In the genomic region with DNA sequence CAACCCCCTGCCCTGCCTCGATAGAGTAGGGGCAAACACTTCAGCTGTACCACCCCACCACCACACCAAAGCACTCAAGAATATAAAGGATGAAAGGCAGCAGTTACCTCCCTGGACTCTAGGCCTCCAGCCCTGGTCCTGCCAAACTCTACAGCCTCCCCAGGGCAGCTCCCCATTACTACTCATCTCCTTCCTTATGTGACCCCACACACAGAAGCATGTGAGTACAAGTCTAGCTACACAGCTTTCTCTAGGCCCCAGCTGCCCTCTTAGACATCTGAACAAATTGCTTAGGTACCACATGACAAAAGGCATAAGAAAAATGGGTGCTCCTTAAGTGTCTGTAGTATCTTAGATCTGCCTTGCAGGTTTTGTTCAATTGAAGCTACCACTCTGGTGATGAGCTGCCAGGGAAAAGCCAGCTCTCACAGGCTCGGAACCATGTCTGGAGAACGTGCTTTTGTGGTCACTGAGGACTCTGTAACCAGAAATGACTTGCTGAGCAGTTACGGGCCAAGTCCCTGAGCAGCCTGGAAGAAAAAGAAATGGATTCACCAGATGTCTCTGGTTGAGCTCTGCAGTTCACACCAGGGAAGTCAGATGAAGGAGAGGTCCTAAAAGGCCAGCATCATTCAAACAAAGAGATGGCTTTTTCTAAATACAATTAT, we compare ENCODE assay signal across 8 cellular contexts. TPM values are rescaled to one million over a fixed set of nuclear protein-coding genes. Genes with fewer than 3 reads are reported as not detected.
DNase-seq lines count a peak whose midpoint lies in the region; ATAC-seq and TF ChIP-seq lines count a peak whose summit lies in the region.

No MANE protein-coding gene starts in this region.

- no peak for TF ChIP-seq CTCF in breast epithelium (IDR thresholded peaks at IDR 0.05)
- TF ChIP-seq CTCF in MCF 10A (IDR thresholded peaks at IDR 0.05; ENCODE audit: unreplicated experiment), result no peak
- TF ChIP-seq CTCF in endodermal cell (conservative IDR thresholded peaks at IDR 0.05), result no peak

- DNase-seq in breast epithelium (ENCODE audit: low spot score in 2 of 2) (peak in 1 of 2 donors; percentile 37), MCF 10A (ENCODE audit: unreplicated experiment) (no peak), endodermal cell (no peak), naive B cell (no peak), aorta (no peak), NCI-H128 (lab: John Stamatoyannopoulos, UW; ENCODE audit: unreplicated experiment) (no peak)
- DNase-seq in stimulated activated CD4-positive, alpha-beta T cell treated with anti-CD3 and anti-CD28 coated beads, Interleukin-2, amount 100 ng/mL, for 48 hours, result no peak

- no peaks in the 10 kb centered on the region for H3K9me3 ChIP-seq in breast epithelium
- no peaks in the 10 kb centered on the region for H3K9me3 ChIP-seq in endodermal cell (ENCODE audit: control insufficient read depth, low read length)
- H3K9me3 ChIP-seq in aorta (ENCODE audit: control insufficient read depth, low read length), result no peaks in the 10 kb centered on the region

- WGBS in endodermal cell (ENCODE audit: insufficient coverage in 1 of 2, insufficient read length in 1 of 2), 2 experiments, result 89 to 94% methylated on average over 3 to 4 of the region's 4 CpGs
- 77 to 79% methylated on average over 4 of the region's 4 CpGs for WGBS in aorta, 2 donors

- peak overlapping the region; percentile 91 to 94 for H3K27ac ChIP-seq in breast epithelium
- H3K27ac ChIP-seq in endodermal cell (ENCODE audit: low read depth, low read length), result peak overlapping the region; percentile 95
- peak overlapping the region; percentile 89 to 90 for H3K27ac ChIP-seq in aorta (ENCODE audit: low read depth in 1 of 2, low read length in 2 of 2)

- H3K9me3 Mint-ChIP-seq in MCF 10A (ENCODE audit: unreplicated experiment) (no peaks in the 10 kb centered on the region), endodermal cell (no peaks in the 10 kb centered on the region), naive B cell (no peaks in the 10 kb centered on the region)

- POLR2A ChIA-PET in MCF 10A (lab: Yijun Ruan, JAX), result no interaction called here

- no peak overlapping the region for H3K4me3 Mint-ChIP-seq in MCF 10A (ENCODE audit: unreplicated experiment)
- no peak overlapping the region for H3K4me3 Mint-ChIP-seq in endodermal cell
- peak overlapping the region in 2 of 8 donors; percentile 31 to 55 for H3K4me3 Mint-ChIP-seq in naive B cell

- no peak overlapping the region for H3K27ac Mint-ChIP-seq in MCF 10A (ENCODE audit: low read depth, unreplicated experiment)
- H3K27ac Mint-ChIP-seq in endodermal cell, result peak overlapping the region; percentile 77
- H3K27ac Mint-ChIP-seq in naive B cell, result peak overlapping the region; percentile 85 to 98 (median 96)

- H3K4me1 ChIP-seq in breast epithelium (peaks cover 0 to 31% of the 10 kb centered on the region in 2 donors), endodermal cell (ENCODE audit: control insufficient read depth, insufficient read depth, low read length) (peaks cover 13% of the 10 kb centered on the region), aorta (ENCODE audit: control insufficient read depth in 1 of 2, insufficient read depth in 2 of 2, low read length in 2 of 2) (peaks cover 0 to 4% of the 10 kb centered on the region in 2 donors)

- peaks cover 18% of the 10 kb centered on the region for H3K27me3 Mint-ChIP-seq in MCF 10A (ENCODE audit: insufficient read depth, unreplicated experiment)
- no peaks in the 10 kb centered on the region for H3K27me3 Mint-ChIP-seq in endodermal cell (ENCODE audit: insufficient read depth)
- H3K27me3 Mint-ChIP-seq in naive B cell, result no peaks in the 10 kb centered on the region

- intact Hi-C loops in breast epithelium (cut with DNase I; ENCODE audit: low total_unique reads), result no loop called here
- intact Hi-C loops in MCF 10A (cut with micrococcal nuclease), result no loop called here
- intact Hi-C loops in aorta (cut with DNase I), result loop anchor here in 1 of 2 donors (5.0 kb wide), 1 partner anchor 33 kb away; the partner anchor contains the start of gene FMNL3

- H3K36me3 Mint-ChIP-seq in MCF 10A (ENCODE audit: insufficient read depth, unreplicated experiment) (no peaks in the 10 kb centered on the region), endodermal cell (ENCODE audit: low read depth) (no peaks in the 10 kb centered on the region), naive B cell (no peaks in the 10 kb centered on the region)

- TF ChIP-seq POLR2A in breast epithelium (IDR thresholded peaks at IDR 0.05), result no peak

- no peaks in the 10 kb centered on the region for H3K27me3 ChIP-seq in breast epithelium
- no peaks in the 10 kb centered on the region for H3K27me3 ChIP-seq in endodermal cell (ENCODE audit: control insufficient read depth, insufficient read depth, low read length, poor library complexity, severe bottlenecking)
- no peaks in the 10 kb centered on the region for H3K27me3 ChIP-seq in aorta (ENCODE audit: control insufficient read depth in 1 of 2, insufficient read depth in 2 of 2, low read length in 1 of 2)

- H3K4me3 ChIP-seq in breast epithelium, result no peak overlapping the region
- H3K4me3 ChIP-seq in endodermal cell (ENCODE audit: low read length), result no peak overlapping the region
- H3K4me3 ChIP-seq in aorta (ENCODE audit: low read length in 2 of 2), result no peak overlapping the region

- ATAC-seq in naive B cell (ENCODE audit: low read depth in 2 of 2), result no peak
- peak; percentile 1 for ATAC-seq in aorta (ENCODE audit: low FRiP score)
- no peak for ATAC-seq in HG03097 (IDR thresholded peaks at IDR 0.05; ENCODE audit: low FRiP score, unreplicated experiment)

- H3K36me3 ChIP-seq in breast epithelium (no peaks in the 10 kb centered on the region), endodermal cell (ENCODE audit: control insufficient read depth, insufficient read depth, low read length) (no peaks in the 10 kb centered on the region), aorta (ENCODE audit: control insufficient read depth in 1 of 2, insufficient read depth in 2 of 2, low read length in 1 of 2) (no peaks in the 10 kb centered on the region)

- no peak overlapping the region for H3K9ac ChIP-seq in endodermal cell (ENCODE audit: extremely low read depth, low read length, poor library complexity, severe bottlenecking)

- CTCF ChIA-PET in MCF 10A (lab: Yijun Ruan, JAX), result interaction anchor here (0.5 kb wide), 1 partner anchor 272 kb away, joined by 3 read pairs; no protein-coding TSS in a partner anchor

- H3K4me1 Mint-ChIP-seq in MCF 10A (ENCODE audit: insufficient read depth, unreplicated experiment) (no peaks in the 10 kb centered on the region), endodermal cell (peaks cover 26% of the 10 kb centered on the region), naive B cell (peaks cover 73 to 88% (median 83%) of the 10 kb centered on the region in 3 donors)

- no TSS peak for BruUV-seq in MCF 10A (replicated peaks; lab: Mats Ljungman, UMichigan)

RNA-seq across cellular contexts. Expression of gene FMNL3, which starts 32.8 kb away (rescaled TPM):
- total RNA-seq in breast epithelium, result 10 to 100 TPM in 2 of 3 donors, 1 to 10 TPM in 1; 9.8 to 13.8 (median 13.3) TPM
- 0.58 and 0.91 TPM in 2 replicates for total RNA-seq in MCF 10A (2022)
- 10 to 100 TPM; 22.4 to 23.5 TPM for total RNA-seq in endodermal cell
- 14.2 TPM for polyA plus RNA-seq in endodermal cell (2013, experiment 1 of 2)
- polyA plus RNA-seq in endodermal cell (2013, experiment 2 of 2), result 15.9 TPM
- polyA plus RNA-seq in naive B cell (ENCODE audit: low read depth in 6 of 6), result 10 to 100 TPM in 4 of 6 donors, 1 to 10 TPM in 2; 1.6 to 18.3 (median 15.2) TPM
- 10 to 100 TPM; 31.4 to 53.9 TPM for total RNA-seq in aorta
- 10 to 100 TPM in 1 of 2 donors, 1 to 10 TPM in 1; 6.5 to 10.4 TPM for polyA plus RNA-seq in aorta

RNA-seq across cellular contexts. Expression of gene PRPF40B, which starts 51.1 kb away (rescaled TPM):
- 10 to 100 TPM; 10.4 to 34.0 (median 32.8) TPM for total RNA-seq in breast epithelium
- 41.8 and 48.5 TPM in 2 replicates for total RNA-seq in MCF 10A (2022)
- 10 to 100 TPM; 33.8 to 45.6 TPM for total RNA-seq in endodermal cell
- 29.5 TPM for polyA plus RNA-seq in endodermal cell (2013, experiment 1 of 2)
- 25.0 TPM for polyA plus RNA-seq in endodermal cell (2013, experiment 2 of 2)
- polyA plus RNA-seq in naive B cell (ENCODE audit: low read depth in 6 of 6), result 1 to 10 TPM; 1.3 to 3.4 (median 2.0) TPM
- total RNA-seq in aorta, result 10 to 100 TPM; 28.2 to 41.0 TPM
- polyA plus RNA-seq in aorta, result 10 to 100 TPM; 11.3 to 69.0 TPM
